ENCODE assay signal across 1 cellular context in the genomic region with DNA sequence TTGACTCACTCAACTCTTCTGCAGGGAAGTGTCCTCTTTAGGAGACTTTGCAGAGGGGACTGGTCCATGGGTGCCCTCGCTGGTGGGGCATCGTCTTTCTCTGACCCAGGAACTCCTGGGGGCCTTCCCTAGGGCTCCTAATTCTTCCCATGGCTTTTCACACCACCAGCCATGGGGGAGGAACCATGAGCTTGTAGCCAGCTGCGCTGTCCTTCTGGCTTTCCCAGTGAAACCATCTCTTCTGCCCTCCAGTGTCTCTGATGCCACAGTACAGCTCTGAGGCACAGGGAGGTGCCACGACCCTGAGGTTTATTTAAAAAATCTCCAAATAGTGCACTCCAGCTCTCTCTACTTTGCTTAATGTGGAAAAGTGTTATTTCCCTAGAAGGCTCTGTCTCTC.
TF ChIP-seq lines count a peak whose summit lies in the region.

No MANE protein-coding gene starts in this region.

TF ChIP-seq in endothelial cell of umbilical vein, 7 proteins besides CTCF, POLR2A, EP300 and RAD21:
- TF ChIP-seq GATA2 (IDR thresholded peaks at IDR 0.05; ENCODE audit: insufficient read depth, insufficient read length, low read depth, low read length) (no peak), JUN (IDR thresholded peaks at IDR 0.05; ENCODE audit: borderline replicate concordance, insufficient read depth, insufficient read length, low read depth) (no peak), EZH2 (IDR thresholded peaks at IDR 0.05; ENCODE audit: borderline replicate concordance, low read depth, low read length, severe bottlenecking) (no peak), POLR2AphosphoS5 (IDR thresholded peaks at IDR 0.05; ENCODE audit: insufficient read depth, low read depth, low read length) (no peak), MYC (IDR thresholded peaks at IDR 0.05; ENCODE audit: low read depth, low read length) (no peak), FOS (IDR thresholded peaks at IDR 0.05; ENCODE audit: borderline replicate concordance, insufficient read depth, low read length) (no peak)
- TF ChIP-seq, protein P1, sequence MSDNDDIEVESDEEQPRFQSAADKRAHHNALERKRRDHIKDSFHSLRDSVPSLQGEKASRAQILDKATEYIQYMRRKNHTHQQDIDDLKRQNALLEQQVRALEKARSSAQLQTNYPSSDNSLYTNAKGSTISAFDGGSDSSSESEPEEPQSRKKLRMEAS (IDR thresholded peaks at IDR 0.05; ENCODE audit: insufficient read depth, insufficient read length), result no peak
